12 cellular contexts compared by ENCODE assay signal in the genomic region with DNA sequence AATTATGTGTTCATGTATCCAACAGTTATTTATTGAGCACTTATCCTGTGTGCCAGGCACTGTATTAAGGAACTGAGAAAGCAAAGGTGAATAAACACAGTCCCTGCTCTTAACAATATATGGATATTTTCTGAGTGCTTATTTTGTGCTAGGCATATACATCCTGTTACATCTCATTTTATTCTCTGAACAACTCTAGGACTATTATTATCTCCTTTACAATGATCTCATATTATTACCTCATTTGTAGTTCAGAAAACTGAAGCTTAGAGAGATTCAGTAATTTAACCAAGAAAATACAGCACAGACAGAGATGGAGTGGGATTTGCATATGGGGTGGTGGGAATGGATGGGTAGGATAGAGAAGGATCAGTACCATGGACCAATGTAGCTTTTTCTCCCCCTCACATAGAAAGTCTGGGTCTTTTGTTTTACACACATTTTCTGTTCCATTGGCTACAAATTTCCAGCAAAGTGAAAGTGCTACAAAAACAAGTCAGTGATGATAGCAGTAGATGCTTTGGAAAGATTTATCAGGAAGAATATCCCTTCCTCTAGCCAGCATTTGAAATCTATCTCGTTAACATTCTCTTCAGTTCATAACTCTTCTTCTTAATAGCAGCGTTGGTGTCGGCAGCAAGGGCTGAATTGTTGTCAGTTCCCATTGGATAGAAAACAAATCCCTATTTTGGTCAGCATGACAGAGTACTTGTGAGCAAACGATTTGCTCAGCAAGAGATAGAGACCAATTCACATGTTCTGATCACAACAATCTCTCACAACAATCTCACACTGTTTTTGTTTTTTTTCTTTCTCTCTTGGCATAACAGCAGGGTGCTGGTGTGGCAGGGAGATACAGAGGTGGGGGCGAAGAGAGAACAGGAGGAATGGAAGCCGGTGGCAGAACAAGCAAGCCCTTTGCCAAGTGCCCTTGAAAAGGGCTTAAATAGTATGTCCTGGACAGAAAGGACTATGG.
DNase-seq lines count a peak whose midpoint lies in the region; ATAC-seq and TF ChIP-seq lines count a peak whose summit lies in the region.
"Had no signal": no experiment of that assay in that cellular context is flagged by ENCODE, and none has a peak within 500 bp of the region (broad histone marks: within the 10 kb centered on the region; RNA-seq: fewer than 3 reads in every experiment).

No MANE protein-coding gene starts in this region.

- TF ChIP-seq CTCF in spleen (IDR thresholded peaks at IDR 0.05 in 8 of 11, conservative IDR thresholded peaks at IDR 0.05 in 3 of 11): no peak

- peak overlapping the region in 6 of 8 donors; percentile 20 to 61 (median 47) for H3K27ac ChIP-seq in spleen
- H3K27ac ChIP-seq: neural progenitor cell, Peyer's patch, vagina had no signal

- intact Hi-C loops in left ventricle myocardium superior (cut with micrococcal nuclease): no loop called here
- intact Hi-C loops in spleen (cut with DNase I; ENCODE audit: low total_unique reads): loop anchor here (10.0 kb wide), 1 partner anchor 114 kb away; no protein-coding TSS in a partner anchor

- no peaks in the 10 kb centered on the region for H3K36me3 ChIP-seq in spleen
- H3K36me3 ChIP-seq: neural progenitor cell, Peyer's patch, vagina had no signal

- peaks cover 0 to 44% (median 5%) of the 10 kb centered on the region in 7 donors for H3K27me3 ChIP-seq in spleen (replicated peaks in 1 of 7)
- H3K27me3 ChIP-seq: Peyer's patch, vagina had no signal

- 48 to 61% (median 53%) methylated on average over 6 of the region's 6 CpGs for WGBS in spleen, 5 donors

- peaks cover 0 to 20% (median 9%) of the 10 kb centered on the region in 6 donors for H3K4me1 ChIP-seq in spleen

- TF ChIP-seq POLR2A in spleen (IDR thresholded peaks at IDR 0.05): no peak

- H3K9me3 ChIP-seq in spleen: no peaks in the 10 kb centered on the region
- H3K9me3 ChIP-seq: Peyer's patch, vagina had no signal

- DNase-seq in astrocyte of the hippocampus (ENCODE audit: low read depth, low spot score) (peak; percentile 3), left ventricle myocardium superior (no peak), spleen (no peak), cerebellum (ENCODE audit: low spot score) (no peak), SW 1271 (lab: John Stamatoyannopoulos, UW) (no peak)
- DNase-seq: activated effector memory CD4-positive, alpha-beta T cell treated with Interleukin-2 at 50 U/mL for 16 hours had no signal

- peak; percentile 4 for ATAC-seq in GM18907 (IDR thresholded peaks at IDR 0.05; ENCODE audit: unreplicated experiment)
- peak; percentile 67 for ATAC-seq in left ventricle myocardium superior
- ATAC-seq in HG02588 (IDR thresholded peaks at IDR 0.05; ENCODE audit: unreplicated experiment): no peak
- no peak for ATAC-seq in GM21717 (IDR thresholded peaks at IDR 0.05; ENCODE audit: unreplicated experiment)

- H3K4me3 ChIP-seq in spleen: no peak overlapping the region
- H3K4me3 ChIP-seq: neural progenitor cell, Peyer's patch, vagina had no signal

Comparison
In these comparisons a context has a peak if more than half of its experiments do, and no peak if none do; other contexts are left out.
1. ATAC-seq: peak in GM18907 (single experiment) and left ventricle myocardium superior (single experiment); none in HG02588 (single experiment) and GM21717 (single experiment).